ENCODE assay signal across 24 cellular contexts in the genomic region with DNA sequence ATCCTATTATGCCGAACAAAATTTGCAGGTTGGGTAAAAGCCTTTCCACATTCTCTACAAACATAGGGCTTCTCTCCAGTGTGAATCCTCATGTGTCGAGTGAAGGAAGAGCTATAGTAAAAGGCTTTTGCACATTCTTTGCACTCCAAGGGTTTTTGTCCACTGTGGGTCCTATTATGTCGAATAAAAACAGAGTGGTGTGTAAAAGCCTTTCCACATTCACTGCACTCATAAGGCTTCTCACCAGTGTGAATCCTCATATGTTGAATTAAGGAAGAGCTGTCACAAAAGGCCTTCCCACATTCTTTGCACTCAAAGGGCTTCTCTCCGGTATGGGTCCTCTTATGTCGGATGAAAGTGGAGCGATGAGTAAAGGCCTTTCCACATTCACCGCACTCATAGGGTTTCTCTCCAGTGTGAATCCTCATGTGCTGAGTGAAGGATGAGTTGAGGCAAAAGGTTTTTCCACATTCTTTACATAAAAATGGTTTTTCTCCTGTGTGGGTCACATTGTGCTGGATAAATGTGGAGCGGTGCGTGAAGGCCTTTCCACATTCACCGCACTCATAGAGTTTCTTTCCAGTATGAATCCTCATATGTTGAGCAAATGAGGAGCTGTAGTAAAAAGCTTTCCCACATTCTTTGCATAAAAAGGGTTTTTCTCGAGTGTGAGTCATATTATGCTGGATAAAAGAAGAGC. TPM values are rescaled to one million over a fixed set of nuclear protein-coding genes. Genes with fewer than 3 reads are reported as not detected.
A peak's percentile ranks its signal among the peaks of the same experiment; 100 is the strongest.
DNase-seq lines count a peak whose midpoint lies in the region; ATAC-seq and TF ChIP-seq lines count a peak whose summit lies in the region.
"Had no signal": no experiment of that assay in that cellular context is flagged by ENCODE, and none has a peak within 500 bp of the region (broad histone marks: within the 10 kb centered on the region; RNA-seq: fewer than 3 reads in every experiment).

No MANE protein-coding gene starts in this region.

- no peaks in the 10 kb centered on the region for H3K27me3 Mint-ChIP-seq in endothelial cell (ENCODE audit: unreplicated experiment)

- H4K20me1 ChIP-seq in BLaER1, result no peaks in the 10 kb centered on the region

- CTCF ChIA-PET in HEK293 (lab: Yijun Ruan, JAX), result interaction anchor here (0.5 kb wide), 1 partner anchor 300 kb away, joined by 4 read pairs; no protein-coding TSS in a partner anchor

- POLR2A ChIA-PET in HEK293 (lab: Yijun Ruan, JAX), result interaction anchor here (0.5 kb wide), 1 partner anchor 1606 kb away, joined by 5 read pairs; no protein-coding TSS in a partner anchor

- peak overlapping the region; percentile 58 for H3K4me3 Mint-ChIP-seq in endothelial cell (ENCODE audit: unreplicated experiment)
- H3K4me3 Mint-ChIP-seq: CD8-positive, alpha-beta T cell had no signal

- DNase-seq in endothelial cell (ENCODE audit: low spot score), result no peak
- DNase-seq in NK-92 treated with Interleukin-12 subunit alpha and Interleukin-12 subunit beta, amount 100 ng/mL, for 24 hours (lab: John Stamatoyannopoulos, UW), result no peak
- DNase-seq in SJCRH30, result no peak
- DNase-seq: AML-193; C1 segment of cervical spinal cord; Caco-2; CD8-positive, alpha-beta T cell; EL; GDM1; KG1; MG63; NCI-H1105 treated with DMSO at 0.1 percent for 48 hours; NCI-H146; NCI-H1930; NCI-H2107; NCI-H446; NCI-H524 treated with DMSO at 0.1 percent for 48 hours; NCI-H774; PC-3 had no signal

- H3K36me3 ChIP-seq in BLaER1 (peaks cover 67% of the 10 kb centered on the region), HEK293 (ENCODE audit: control insufficient read depth in 2 of 2, insufficient read depth in 1 of 2, low read length in 2 of 2) (peaks cover 4 to 27% of the 10 kb centered on the region in 2 experiments), skeletal muscle satellite cell (ENCODE audit: insufficient read depth, low read length) (peaks cover 24% of the 10 kb centered on the region), SJCRH30 (peaks cover under 1% of the 10 kb centered on the region; the same call in 1 of the 2 replicates)

- H3K9me3 ChIP-seq in BLaER1, result peaks cover 98% of the 10 kb centered on the region
- peaks cover 67% of the 10 kb centered on the region for H3K9me3 ChIP-seq in HEK293 (ENCODE audit: control insufficient read depth, insufficient read depth, low read depth, low read length)
- H3K9me3 ChIP-seq in skeletal muscle satellite cell (replicated peaks; ENCODE audit: low read length), result peaks cover 59% of the 10 kb centered on the region
- H3K9me3 ChIP-seq in SJCRH30 (replicated peaks), result peaks cover 30% of the 10 kb centered on the region

- ATAC-seq in activated CD4-positive, CD25-positive, alpha-beta regulatory T cell treated with anti-CD3 and anti-CD28 coated beads, Interleukin-2, amount 50 U/mL, for 24 hours, result no peak
- ATAC-seq: CD8-positive, alpha-beta T cell; PC-3; SK-N-SH treated with all-trans-retinoic acid at 6 μM for 48 hours had no signal

- no peaks in the 10 kb centered on the region for H3K27me3 ChIP-seq in BLaER1
- H3K27me3 ChIP-seq in skeletal muscle satellite cell (ENCODE audit: control insufficient read depth, insufficient read depth, low read length), result no peaks in the 10 kb centered on the region
- H3K27me3 ChIP-seq in SJCRH30, result no peaks in the 10 kb centered on the region
- H3K27me3 ChIP-seq: MG63 had no signal

- TF ChIP-seq CTCF in HEK293 (tag by site-specific recombination; IDR thresholded peaks at IDR 0.05) (no peak), endothelial cell (IDR thresholded peaks at IDR 0.05; ENCODE audit: unreplicated experiment) (no peak)

- peak overlapping the region; percentile 12; the same call in 1 of the 2 replicates for H3K4me3 ChIP-seq in BLaER1
- no peak overlapping the region for H3K4me3 ChIP-seq in HEK293 (ENCODE audit: low read depth, low read length)
- peak overlapping the region; percentile 13 for H3K4me3 ChIP-seq in skeletal muscle satellite cell (ENCODE audit: low read length)
- H3K4me3 ChIP-seq in SJCRH30, result no peak overlapping the region
- H3K4me3 ChIP-seq: MG63 had no signal

- H3K9me3 Mint-ChIP-seq in endothelial cell (ENCODE audit: unreplicated experiment), result peaks cover 45% of the 10 kb centered on the region

- H3K27ac ChIP-seq in BLaER1 (no peak overlapping the region), HEK293 (ENCODE audit: extremely low read depth, low read depth, low read length) (no peak overlapping the region), SJCRH30 (no peak overlapping the region)

- peaks cover 82% of the 10 kb centered on the region for H3K36me3 Mint-ChIP-seq in endothelial cell (ENCODE audit: low read depth, unreplicated experiment)

- H3K9ac ChIP-seq in BLaER1 (no peak overlapping the region), skeletal muscle satellite cell (ENCODE audit: low read depth, low read length) (no peak overlapping the region)

- no peak overlapping the region for H3K27ac Mint-ChIP-seq in endothelial cell (ENCODE audit: unreplicated experiment)
- H3K27ac Mint-ChIP-seq: CD8-positive, alpha-beta T cell had no signal

- no peaks in the 10 kb centered on the region for H3K4me1 Mint-ChIP-seq in endothelial cell (ENCODE audit: unreplicated experiment)

- H3K4me2 ChIP-seq in BLaER1 (no peak overlapping the region), skeletal muscle satellite cell (ENCODE audit: low read length) (no peak overlapping the region)

- no peaks in the 10 kb centered on the region for H3K4me1 ChIP-seq in BLaER1
- H3K4me1 ChIP-seq in HEK293 (ENCODE audit: control insufficient read depth, insufficient read depth, low read length), result no peaks in the 10 kb centered on the region
- H3K4me1 ChIP-seq in skeletal muscle satellite cell (ENCODE audit: control insufficient read depth, insufficient read depth, low read length), result no peaks in the 10 kb centered on the region
- H3K4me1 ChIP-seq in SJCRH30, result no peaks in the 10 kb centered on the region
- H3K4me1 ChIP-seq: Caco-2 had no signal

TF ChIP-seq in HEK293, 187 proteins besides CTCF, POLR2A, EP300 and RAD21 (continues in another document):
- TF ChIP-seq ZNF621 (tag by site-specific recombination; IDR thresholded peaks at IDR 0.05) (no peak), ZNF521 (tag by site-specific recombination; IDR thresholded peaks at IDR 0.05) (no peak), ZNF530 (tag by site-specific recombination; IDR thresholded peaks at IDR 0.05; ENCODE audit: low read depth) (no peak), ZNF169 (tag by site-specific recombination; IDR thresholded peaks at IDR 0.05) (0 out of 2 replicates have a peak, but pooled peaks have one; percentile 46), ZNF274 (IDR thresholded peaks at IDR 0.05; ENCODE audit: low read length) (peak; percentile 95), ZNF274 (tag by site-specific recombination; IDR thresholded peaks at IDR 0.05; ENCODE audit: borderline replicate concordance) (peak; percentile 98), SETDB1 (IDR thresholded peaks at IDR 0.05; ENCODE audit: insufficient read length, low read length) (peak; percentile 99), ZNF433 (tag by site-specific recombination; IDR thresholded peaks at IDR 0.05; ENCODE audit: low read depth) (no peak), ZNF623 (tag by site-specific recombination; IDR thresholded peaks at IDR 0.05) (no peak), ZNF211 (tag by site-specific recombination; IDR thresholded peaks at IDR 0.05; ENCODE audit: low read depth) (no peak), TRIM28 (IDR thresholded peaks at IDR 0.05; ENCODE audit: borderline replicate concordance, low read length) (peak; percentile 100), ZNF600 (tag by site-specific recombination; IDR thresholded peaks at IDR 0.05) (no peak), ZNF423 (tag by site-specific recombination; IDR thresholded peaks at IDR 0.05) (no peak), ZNF555 (tag by site-specific recombination; conservative IDR thresholded peaks at IDR 0.05) (0 out of 2 replicates have a peak, but pooled peaks have one; percentile 12)
- TF ChIP-seq, protein P1, sequence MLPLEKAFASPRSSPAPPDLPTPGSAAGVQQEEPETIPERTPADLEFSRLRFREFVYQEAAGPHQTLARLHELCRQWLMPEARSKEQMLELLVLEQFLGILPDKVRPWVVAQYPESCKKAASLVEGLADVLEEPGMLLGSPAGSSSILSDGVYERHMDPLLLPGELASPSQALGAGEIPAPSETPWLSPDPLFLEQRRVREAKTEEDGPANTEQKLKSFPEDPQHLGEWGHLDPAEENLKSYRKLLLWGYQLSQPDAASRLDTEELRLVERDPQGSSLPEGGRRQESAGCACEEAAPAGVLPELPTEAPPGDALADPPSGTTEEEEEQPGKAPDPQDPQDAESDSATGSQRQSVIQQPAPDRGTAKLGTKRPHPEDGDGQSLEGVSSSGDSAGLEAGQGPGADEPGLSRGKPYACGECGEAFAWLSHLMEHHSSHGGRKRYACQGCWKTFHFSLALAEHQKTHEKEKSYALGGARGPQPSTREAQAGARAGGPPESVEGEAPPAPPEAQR (tag by site-specific recombination; IDR thresholded peaks at IDR 0.05), result no peak
- TF ChIP-seq, protein P2, sequence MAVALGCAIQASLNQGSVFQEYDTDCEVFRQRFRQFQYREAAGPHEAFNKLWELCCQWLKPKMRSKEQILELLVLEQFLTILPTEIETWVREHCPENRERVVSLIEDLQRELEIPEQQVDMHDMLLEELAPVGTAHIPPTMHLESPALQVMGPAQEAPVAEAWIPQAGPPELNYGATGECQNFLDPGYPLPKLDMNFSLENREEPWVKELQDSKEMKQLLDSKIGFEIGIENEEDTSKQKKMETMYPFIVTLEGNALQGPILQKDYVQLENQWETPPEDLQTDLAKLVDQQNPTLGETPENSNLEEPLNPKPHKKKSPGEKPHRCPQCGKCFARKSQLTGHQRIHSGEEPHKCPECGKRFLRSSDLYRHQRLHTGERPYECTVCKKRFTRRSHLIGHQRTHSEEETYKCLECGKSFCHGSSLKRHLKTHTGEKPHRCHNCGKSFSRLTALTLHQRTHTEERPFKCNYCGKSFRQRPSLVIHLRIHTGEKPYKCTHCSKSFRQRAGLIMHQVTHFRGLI (tag by site-specific recombination; IDR thresholded peaks at IDR 0.05), result no peak

RNA-seq across cellular contexts. Expression of a gene that starts 13.6 kb away (rescaled TPM):
- total RNA-seq in endothelial cell (ENCODE audit: unreplicated experiment), result 7.8 TPM
- 5.3 and 10.0 TPM in 2 replicates for total RNA-seq in skeletal muscle satellite cell (2012; rRNA removed)
- 8.5 and 9.0 TPM in 2 replicates for total RNA-seq in SJCRH30 (2014; rRNA removed; shearing (Covaris generic))
- total RNA-seq: PC-3 had no signal

RNA-seq across cellular contexts. Expression of a gene that starts 25.3 kb away (rescaled TPM):
- 12.9 TPM for total RNA-seq in endothelial cell (ENCODE audit: unreplicated experiment)
- 9.6 and 14.4 TPM in 2 replicates for total RNA-seq in skeletal muscle satellite cell (2012; rRNA removed)
- total RNA-seq in SJCRH30 (2014; rRNA removed; shearing (Covaris generic)), result 18.6 and 18.8 TPM in 2 replicates

Comparison
In these comparisons a context has a peak if more than half of its experiments do, and no peak if none do; other contexts are left out.
1. H3K4me3 ChIP-seq: peak in BLaER1 (single experiment) and skeletal muscle satellite cell (single experiment); none in HEK293 (single experiment) and SJCRH30 (single experiment).